In the genomic region with DNA sequence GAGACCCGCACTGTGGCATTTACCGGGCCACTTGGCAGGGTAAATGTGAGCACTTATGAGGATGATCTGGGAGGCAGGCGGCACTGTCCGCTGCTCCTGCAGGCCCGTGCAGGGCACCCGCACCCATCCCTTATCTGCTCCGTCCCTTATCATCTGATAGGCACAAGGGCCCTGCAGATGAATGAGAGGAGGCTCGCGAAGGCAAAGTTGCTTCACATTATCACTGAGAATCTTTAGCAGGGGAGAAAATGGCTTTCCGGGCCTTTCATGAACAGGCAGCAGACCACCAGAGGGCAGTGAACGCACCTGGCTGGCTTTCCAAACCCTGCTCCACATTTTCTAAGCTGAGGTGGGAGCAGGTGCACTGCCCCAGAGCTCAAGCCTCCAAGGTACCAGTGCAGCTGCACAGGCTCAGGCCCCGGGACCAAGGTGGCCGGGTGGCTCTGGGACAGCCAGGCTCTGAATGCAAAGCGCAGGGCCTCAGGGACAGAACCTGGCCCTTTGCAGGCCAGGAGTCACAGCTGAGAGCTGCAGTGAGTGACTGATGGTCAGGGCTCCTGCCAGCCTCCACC, we compare ENCODE assay signal across 8 cellular contexts.
DNase-seq lines count a peak whose midpoint lies in the region; ATAC-seq and TF ChIP-seq lines count a peak whose summit lies in the region.

No MANE protein-coding gene starts in this region.

- WGBS in heart left ventricle, 4 donors = 41 to 49% (median 44%) methylated on average over 14 of the region's 14 CpGs

- H3K27me3 ChIP-seq in Peyer's patch (no peaks in the 10 kb centered on the region), heart left ventricle (peaks cover 0 to 8% (median 0%) of the 10 kb centered on the region in 9 donors)

- H3K4me3 ChIP-seq in Peyer's patch (no peak overlapping the region), heart left ventricle (no peak overlapping the region)

- ATAC-seq in heart left ventricle = peak in 1 of 4 donors; percentile 34
- no peak for ATAC-seq in HG03175 (IDR thresholded peaks at IDR 0.05; ENCODE audit: unreplicated experiment)
- ATAC-seq in HG03521 (IDR thresholded peaks at IDR 0.05; ENCODE audit: unreplicated experiment) = no peak

- peak; percentile 7 for DNase-seq in DMS114 treated with DMSO at 0.1 percent for 48 hours (lab: John Stamatoyannopoulos, UW; ENCODE audit: unreplicated experiment)
- DNase-seq in HuH-7.5 (ENCODE audit: low spot score) = peak; percentile 84
- peak in 2 of 3 donors; percentile 48 to 61 for DNase-seq in Peyer's patch
- DNase-seq in heart left ventricle = no peak
- DNase-seq in NCI-H1048 (lab: John Stamatoyannopoulos, UW) = no peak
- DNase-seq in OCI-M2 (lab: John Stamatoyannopoulos, UW; ENCODE audit: unreplicated experiment) = no peak

- intact Hi-C loops in heart left ventricle (cut with DNase I) = loop anchor here in 2 of 10 donors (5.0 kb wide), 2 partner anchors 286 to 336 kb away; no protein-coding TSS in a partner anchor

- no peaks in the 10 kb centered on the region for H3K9me3 ChIP-seq in Peyer's patch
- no peaks in the 10 kb centered on the region for H3K9me3 ChIP-seq in heart left ventricle

- peak in 4 of 6 experiments; percentile 20 to 45 (median 38) for TF ChIP-seq CTCF in Peyer's patch (IDR thresholded peaks at IDR 0.05)
- TF ChIP-seq CTCF in heart left ventricle (IDR thresholded peaks at IDR 0.05) = peak; percentile 20 to 48 (median 36)

- no peaks in the 10 kb centered on the region for H3K4me1 ChIP-seq in Peyer's patch
- no peaks in the 10 kb centered on the region for H3K4me1 ChIP-seq in heart left ventricle

- H3K36me3 ChIP-seq in Peyer's patch = no peaks in the 10 kb centered on the region
- no peaks in the 10 kb centered on the region for H3K36me3 ChIP-seq in heart left ventricle

- TF ChIP-seq POLR2A in Peyer's patch (IDR thresholded peaks at IDR 0.05) (no peak), heart left ventricle (IDR thresholded peaks at IDR 0.05) (no peak)

- H3K27ac ChIP-seq in Peyer's patch (no peak overlapping the region), heart left ventricle (no peak overlapping the region)

Comparison
In these comparisons a context has a peak if more than half of its experiments do, and no peak if none do; other contexts are left out.
1. DNase-seq: peak in DMS114 treated with DMSO at 0.1 percent for 48 hours (single experiment), HuH-7.5 (single experiment) and Peyer's patch (2 of 3); none in heart left ventricle (0 of 5), NCI-H1048 (single experiment) and OCI-M2 (single experiment).